8 cellular contexts compared by ENCODE assay signal in the genomic region with DNA sequence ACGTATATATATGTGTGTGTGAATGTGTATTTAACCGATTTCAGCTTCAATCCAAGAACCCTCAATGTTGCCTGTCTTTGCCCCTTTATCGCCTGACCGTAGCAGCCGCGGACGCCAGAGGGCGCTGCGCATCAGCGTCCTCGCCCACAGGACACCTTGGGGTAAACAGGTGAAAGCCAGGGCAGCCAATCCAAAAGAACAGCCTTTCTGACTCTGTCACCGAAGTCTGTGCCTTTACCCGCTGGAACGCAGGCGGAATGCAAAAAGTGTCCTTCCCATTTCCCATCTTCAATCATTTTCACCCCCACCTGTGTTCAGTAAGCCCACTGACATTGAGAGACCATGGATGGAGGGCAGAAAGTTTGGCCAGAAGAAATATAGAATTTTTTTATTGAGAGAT. TPM values are rescaled to one million over a fixed set of nuclear protein-coding genes. Genes with fewer than 3 reads are reported as not detected.
A peak's percentile ranks its signal among the peaks of the same experiment; 100 is the strongest.
DNase-seq lines count a peak whose midpoint lies in the region; ATAC-seq and TF ChIP-seq lines count a peak whose summit lies in the region.

No MANE protein-coding gene starts in this region.

- no peak overlapping the region for H3K14ac ChIP-seq in H9 (ENCODE audit: insufficient read depth, low read length)

- H3K9me3 ChIP-seq in H9 (ENCODE audit: control insufficient read depth, low read depth, low read length) (no peaks in the 10 kb centered on the region), Karpas-422 (ENCODE audit: low read length) (no peaks in the 10 kb centered on the region)

- H3K56ac ChIP-seq in H9 (ENCODE audit: insufficient read length, low read depth, low read length) = no peak overlapping the region

- H2BK12ac ChIP-seq in H9 (ENCODE audit: insufficient read length, low read depth, low read length) = no peak overlapping the region

- no peak overlapping the region for H3K4ac ChIP-seq in H9 (ENCODE audit: low read depth, low read length)

- TF ChIP-seq CTCF in 22Rv1 (IDR thresholded peaks at IDR 0.05) (peak; percentile 99), GM06990 (IDR thresholded peaks at IDR 0.05; ENCODE audit: insufficient read depth, low read length, poor library complexity, severe bottlenecking) (peak; percentile 95), H9 (conservative IDR thresholded peaks at IDR 0.05) (peak; percentile 97)

- H3K79me2 ChIP-seq in H9 (ENCODE audit: insufficient read depth, low read length) (no peaks in the 10 kb centered on the region), Karpas-422 (ENCODE audit: low read length) (no peaks in the 10 kb centered on the region)

- H3K27ac Mint-ChIP-seq in H9 = no peak overlapping the region
- H3K27ac Mint-ChIP-seq in activated CD8-positive, alpha-beta memory T cell treated with anti-CD3 and anti-CD28 coated beads, Interleukin-2, amount 10 ng/mL, durations not matched to agents 7 days and 5 days = no peak overlapping the region

- peaks cover 2% of the 10 kb centered on the region; the same call in 1 of the 2 replicates for H3K4me1 ChIP-seq in H9 (ENCODE audit: insufficient read depth, low read length)
- no peaks in the 10 kb centered on the region for H3K4me1 ChIP-seq in Karpas-422 (ENCODE audit: low read length)

- H3K9ac ChIP-seq in H9 (ENCODE audit: extremely low read depth, insufficient read length, low read length) (no peak overlapping the region), Karpas-422 (ENCODE audit: low read length) (no peak overlapping the region)

- WGBS in H9 (ENCODE audit: extremely low coverage, insufficient read length, low lambda C conversion rate) = no CpG with 5 or more reads among the region's 15 CpGs

- H3K27me3 Mint-ChIP-seq in H9 (ENCODE audit: low read depth) = peaks cover 99% of the 10 kb centered on the region
- peaks cover 93% of the 10 kb centered on the region for H3K27me3 Mint-ChIP-seq in activated CD8-positive, alpha-beta memory T cell treated with anti-CD3 and anti-CD28 coated beads, Interleukin-2, amount 10 ng/mL, durations not matched to agents 7 days and 5 days

- no peak overlapping the region for H3T11ph ChIP-seq in H9 (ENCODE audit: low read length)

- H4K91ac ChIP-seq in H9 (ENCODE audit: insufficient read length, low read depth, low read length) = no peak overlapping the region

- H2AFZ ChIP-seq in H9 (ENCODE audit: low read length) (no peak overlapping the region), Karpas-422 (ENCODE audit: low read length) (no peak overlapping the region)

- no peaks in the 10 kb centered on the region for H3K79me1 ChIP-seq in H9 (ENCODE audit: insufficient read depth, low read depth, low read length, poor library complexity, severe bottlenecking)

- no peak for ATAC-seq in activated CD8-positive, alpha-beta memory T cell treated with anti-CD3 and anti-CD28 coated beads, Interleukin-2, amount 10 ng/mL, durations not matched to agents 7 days and 5 days
- no peak for ATAC-seq in stimulated activated naive CD8-positive, alpha-beta T cell treated with anti-CD3 and anti-CD28 coated beads, Interleukin-15, Interleukin-2, amounts not matched to agents 100 U/mL and 50 U/mL, for 24 hours

- peak; percentile 74 for DNase-seq in GM06990 (ENCODE audit: extremely low read depth, insufficient read length)
- DNase-seq in H9 = peak; percentile 89
- DNase-seq in Karpas-422 = peak; percentile 87
- peak; percentile 56 for DNase-seq in activated CD8-positive, alpha-beta memory T cell treated with anti-CD3 and anti-CD28 coated beads, Interleukin-2, amount 10 ng/mL, durations not matched to agents 7 days and 5 days
- DNase-seq in inferior parietal cortex (ENCODE audit: extremely low spot score) = peak; percentile 31
- peak; percentile 66 for DNase-seq in stimulated activated naive CD8-positive, alpha-beta T cell treated with anti-CD3 and anti-CD28 coated beads, Interleukin-15, Interleukin-2, amounts not matched to agents 100 U/mL and 50 U/mL, for 24 hours
- no peak for DNase-seq in NCI-H128 (lab: John Stamatoyannopoulos, UW; ENCODE audit: unreplicated experiment)

- H3K36me3 Mint-ChIP-seq in H9 (ENCODE audit: insufficient read depth in 1 of 3, low read depth in 3 of 3) = no peaks in the 10 kb centered on the region
- H3K36me3 Mint-ChIP-seq in activated CD8-positive, alpha-beta memory T cell treated with anti-CD3 and anti-CD28 coated beads, Interleukin-2, amount 10 ng/mL, durations not matched to agents 7 days and 5 days = peaks cover 4% of the 10 kb centered on the region

- H2AK5ac ChIP-seq in H9 (ENCODE audit: insufficient read length, low read length) = no peak overlapping the region

- H3K27me3 ChIP-seq in GM06990 (replicated peaks; ENCODE audit: control insufficient read depth, insufficient read depth, low read length) (peaks cover 1% of the 10 kb centered on the region), H9 (ENCODE audit: insufficient read depth, low read length) (peaks cover 77% of the 10 kb centered on the region), Karpas-422 (ENCODE audit: low read length) (no peaks in the 10 kb centered on the region)

- H2BK15ac ChIP-seq in H9 (ENCODE audit: low read depth, low read length) = no peak overlapping the region

- H3K4me2 ChIP-seq in H9 (ENCODE audit: insufficient read depth, insufficient read length, low read length) (peak overlapping the region; percentile 87), Karpas-422 (ENCODE audit: low read depth, low read length, poor library complexity, severe bottlenecking) (no peak overlapping the region)

- H2BK20ac ChIP-seq in H9 (ENCODE audit: low read depth, low read length, poor library complexity, severe bottlenecking) = no peak overlapping the region

- H4K20me1 ChIP-seq in H9 (ENCODE audit: control insufficient read depth, insufficient read depth, insufficient read length) = no peaks in the 10 kb centered on the region
- H4K20me1 ChIP-seq in Karpas-422 (ENCODE audit: insufficient read depth, low read depth, low read length) = no peaks in the 10 kb centered on the region

- H3K27ac ChIP-seq in 22Rv1 (no peak overlapping the region), H9 (ENCODE audit: insufficient read length, low read depth, low read length) (no peak overlapping the region), Karpas-422 (ENCODE audit: low read length) (no peak overlapping the region)

- H3K36me3 ChIP-seq in GM06990 (ENCODE audit: control insufficient read depth, insufficient read depth, low read length) (no peaks in the 10 kb centered on the region), Karpas-422 (ENCODE audit: insufficient read depth, low read length) (no peaks in the 10 kb centered on the region)

- H4K8ac ChIP-seq in H9 (replicated peaks; ENCODE audit: insufficient read length, low read depth, low read length) = no peak overlapping the region

- no peak overlapping the region for H3K18ac ChIP-seq in H9 (ENCODE audit: insufficient read length, low read depth, low read length)

- H3K4me1 Mint-ChIP-seq in H9 = peaks cover 56 to 63% of the 10 kb centered on the region in 2 experiments
- peaks cover 5% of the 10 kb centered on the region for H3K4me1 Mint-ChIP-seq in activated CD8-positive, alpha-beta memory T cell treated with anti-CD3 and anti-CD28 coated beads, Interleukin-2, amount 10 ng/mL, durations not matched to agents 7 days and 5 days

- H4K5ac ChIP-seq in H9 (ENCODE audit: insufficient read length, low read depth, low read length) = no peak overlapping the region

- no peak overlapping the region for H2BK120ac ChIP-seq in H9 (ENCODE audit: low read depth, low read length, poor library complexity, severe bottlenecking)

- H2BK5ac ChIP-seq in H9 (ENCODE audit: insufficient read length, low read length) = no peak overlapping the region

- H3K23ac ChIP-seq in H9 (ENCODE audit: insufficient read length, low read depth, low read length) = no peak overlapping the region

- H3K9me3 Mint-ChIP-seq in H9 = peaks cover 0 to 3% of the 10 kb centered on the region in 2 experiments; a peak in 1 of 5 replicates
- no peaks in the 10 kb centered on the region for H3K9me3 Mint-ChIP-seq in activated CD8-positive, alpha-beta memory T cell treated with anti-CD3 and anti-CD28 coated beads, Interleukin-2, amount 10 ng/mL, durations not matched to agents 7 days and 5 days (ENCODE audit: low read depth)

- H3K4me3 Mint-ChIP-seq in H9 = peak overlapping the region; percentile 58 to 84
- no peak overlapping the region for H3K4me3 Mint-ChIP-seq in activated CD8-positive, alpha-beta memory T cell treated with anti-CD3 and anti-CD28 coated beads, Interleukin-2, amount 10 ng/mL, durations not matched to agents 7 days and 5 days

- H3K9me2 ChIP-seq in Karpas-422 (replicated peaks; ENCODE audit: insufficient read depth, low read length) = no peaks in the 10 kb centered on the region

- no peak overlapping the region for H3K4me3 ChIP-seq in GM06990 (replicated peaks; ENCODE audit: low read depth, low read length)
- H3K4me3 ChIP-seq in Karpas-422 (ENCODE audit: low read length) = no peak overlapping the region

- peaks cover 42% of the 10 kb centered on the region for H3K23me2 ChIP-seq in H9 (ENCODE audit: insufficient read length, low read depth, low read length, poor library complexity, severe bottlenecking)

- CTCF ChIA-PET in activated CD8-positive, alpha-beta memory T cell treated with anti-CD3 and anti-CD28 coated beads, Interleukin-2, amount 10 ng/mL, durations not matched to agents 7 days and 5 days (lab: Charles Lee) = no interaction called here

RNA-seq across cellular contexts. Expression of gene NXPH1, which starts 3.6 kb away (rescaled TPM):
- 0.11 and 0.15 TPM in 2 replicates for total RNA-seq in H9 (2021)
- total RNA-seq in Karpas-422 (2014; rRNA removed; shearing (Covaris generic); ENCODE audit: low replicate concordance) = not detected in 2 replicates
- total RNA-seq in activated CD8-positive, alpha-beta memory T cell treated with anti-CD3 and anti-CD28 coated beads, Interleukin-2, amount 10 ng/mL, durations not matched to agents 7 days and 5 days = not detected
